1 cellular context compared by ENCODE assay signal in genomic region chr2:131756141-131756907, GRCh38.
TF ChIP-seq lines count a peak whose summit lies in the region.

No MANE protein-coding gene starts in this region.

TF ChIP-seq in K562, 482 proteins besides CTCF, POLR2A, EP300 and RAD21 (continued from another document):
- TF ChIP-seq CHD7 (IDR thresholded peaks at IDR 0.05; ENCODE audit: low read depth, low read length), result no peak
- TF ChIP-seq JUN (IDR thresholded peaks at IDR 0.05; ENCODE audit: borderline replicate concordance, low read depth, low read length), result no peak
- TF ChIP-seq JUN (CRISPR knock-in tag; IDR thresholded peaks at IDR 0.05; ENCODE audit: borderline replicate concordance), result no peak
- TF ChIP-seq ZNF197 (CRISPR knock-in tag; IDR thresholded peaks at IDR 0.05; ENCODE audit: low read depth), result no peak
- no peak for TF ChIP-seq NRF1 (conservative IDR thresholded peaks at IDR 0.05 in 1 of 2, IDR thresholded peaks at IDR 0.05 in 1 of 2)
- no peak for TF ChIP-seq ZSCAN29 (IDR thresholded peaks at IDR 0.05)
- TF ChIP-seq MEIS2 (IDR thresholded peaks at IDR 0.05; ENCODE audit: partially characterized antibody), result no peak
- TF ChIP-seq STAT5B (CRISPR knock-in tag; IDR thresholded peaks at IDR 0.05), result no peak
- no peak for TF ChIP-seq ZFPM2 (CRISPR knock-in tag; IDR thresholded peaks at IDR 0.05)
- TF ChIP-seq HMG20B (CRISPR knock-in tag; IDR thresholded peaks at IDR 0.05), result no peak
